Comparison of ENCODE assay signal across 30 cellular contexts in genomic region chr5:34659168-34659567, GRCh38. TPM values are rescaled to one million over a fixed set of nuclear protein-coding genes. Genes with fewer than 3 reads are reported as not detected.
DNase-seq lines count a peak whose midpoint lies in the region; ATAC-seq, FAIRE-seq and TF ChIP-seq lines count a peak whose summit lies in the region.
"Had no signal": no experiment of that assay in that cellular context is flagged by ENCODE, and none has a peak within 500 bp of the region (broad histone marks: within the 10 kb centered on the region; RNA-seq: fewer than 3 reads in every experiment).

No MANE protein-coding gene starts in this region.

- H3K79me2 ChIP-seq in PC-9 (ENCODE audit: low read depth) (peaks cover 77% of the 10 kb centered on the region), HepG2 (ENCODE audit: insufficient read depth, low read length) (peaks cover 17% of the 10 kb centered on the region)

- FAIRE-seq in HepG2 (lab: Jason Lieb, UNC), result no peak
- FAIRE-seq: GM18507, GM19239, H54 had no signal

- CTCF ChIA-PET in AG04449 (lab: Yijun Ruan, JAX) (interaction anchor here (0.8 to 5.1 kb wide), 3 partner anchors 76 to 239 kb away, joined by 3 to 21 read pairs (median 5); no protein-coding TSS in a partner anchor), PC-9 (lab: Charles Lee) (no interaction called here), HepG2 (lab: Yijun Ruan, JAX; ENCODE audit: low intra/inter-chr PET ratio, low total read pairs) (no interaction called here)

- no peak for TF ChIP-seq EP300 in esophagus muscularis mucosa (IDR thresholded peaks at IDR 0.05)
- no peak for TF ChIP-seq EP300 in HepG2 (IDR thresholded peaks at IDR 0.05; ENCODE audit: low read depth in 2 of 2, low read length in 2 of 2)
- TF ChIP-seq EP300 in HepG2 (CRISPR knock-in tag; IDR thresholded peaks at IDR 0.05; ENCODE audit: borderline replicate concordance), result no peak

- 95% methylated on average over 3 of the region's 3 CpGs for WGBS in esophagus muscularis mucosa
- WGBS in HepG2 (ENCODE audit: low lambda C conversion rate), result 98% methylated on average over 3 of the region's 3 CpGs

- BruUV-seq in PC-9 (replicated peaks; lab: Mats Ljungman, UMichigan) (no TSS peak), HepG2 (replicated peaks; lab: Mats Ljungman, UMichigan) (no TSS peak)

- H3K27me3 ChIP-seq in PC-9 (ENCODE audit: insufficient read depth, low read depth) (no peaks in the 10 kb centered on the region), esophagus muscularis mucosa (no peaks in the 10 kb centered on the region), HepG2 (ENCODE audit: control insufficient read depth in 1 of 2, insufficient read depth in 2 of 2, low read length in 2 of 2) (peaks cover 0 to 1% of the 10 kb centered on the region in 2 experiments; a peak in 2 of 5 replicates)
- H3K27me3 ChIP-seq: adrenal gland, body of pancreas, neural progenitor cell, SJCRH30 had no signal

- H4K20me1 ChIP-seq in PC-9 (ENCODE audit: insufficient read depth) (peaks cover 46% of the 10 kb centered on the region), HepG2 (ENCODE audit: insufficient read depth, low read length) (no peaks in the 10 kb centered on the region)

- no peaks in the 10 kb centered on the region for H3K27me3 Mint-ChIP-seq in osteocyte (ENCODE audit: unreplicated experiment)

- in situ Hi-C loops in HepG2 (cut with HindIII; ENCODE audit: extremely low pct_ligation_motif_present, low pct_unique_long_range_greater_than_20kb), result loop anchor here (10.0 kb wide), 1 partner anchor 174 kb away; no protein-coding TSS in a partner anchor

- H3K9ac ChIP-seq in HepG2 (ENCODE audit: insufficient read depth, low read depth, low read length), result no peak overlapping the region
- H3K9ac ChIP-seq: neural progenitor cell had no signal

- H2AFZ ChIP-seq in PC-9 (no peak overlapping the region), HepG2 (ENCODE audit: low read length) (no peak overlapping the region)
- H2AFZ ChIP-seq: neural progenitor cell had no signal

- intact Hi-C loops in PC-9 (cut with micrococcal nuclease; ENCODE audit: unreplicated experiment) (loop anchor here (5.0 kb wide), 2 partner anchors 143 to 163 kb away; no protein-coding TSS in a partner anchor), esophagus muscularis mucosa (cut with DNase I) (loop anchor here (5.0 kb wide), 3 partner anchors 137 to 253 kb away; no protein-coding TSS in a partner anchor), cardiac septum (cut with DNase I) (loop anchor here (5.0 to 10.0 kb wide), 4 partner anchors 94 to 178 kb away; partner anchors contain the start of gene TTC23L), HepG2 (cut with micrococcal nuclease; ENCODE audit: unreplicated experiment) (loop anchor here (5.0 kb wide), 2 partner anchors 98 to 258 kb away; partner anchors contain the start of genes BRIX1 and RAD1)

- H3K4me3 ChIP-seq in AG04449 (ENCODE audit: low read depth, low read length) (peak overlapping the region; percentile 19; the same call in 1 of the 2 replicates), PC-9 (peak overlapping the region; percentile 82), esophagus muscularis mucosa (no peak overlapping the region), HepG2 (replicated peaks in 1 of 3; ENCODE audit: insufficient read depth in 1 of 3, low read depth in 2 of 3, low read length in 3 of 3) (no peak overlapping the region)
- H3K4me3 ChIP-seq: adrenal gland, body of pancreas, neural progenitor cell, SJCRH30 had no signal

- DNase-seq in AG04449 (ENCODE audit: low read depth, low spot score) (no peak), PC-9 (no peak), esophagus muscularis mucosa (ENCODE audit: extremely low spot score) (peak; percentile 50), osteocyte (ENCODE audit: extremely low spot score, unreplicated experiment) (no peak), glomerular visceral epithelial cell (ENCODE audit: extremely low spot score) (no peak), cardiac septum (ENCODE audit: low spot score) (no peak), HepG2 (ENCODE audit: low spot score) (no peak)
- DNase-seq: activated CD4-positive, alpha-beta T cell treated with anti-CD3 and anti-CD28 coated beads, Interleukin-2, amount 50 U/mL, for 1 hour; activated CD4-positive, CD25-positive, alpha-beta regulatory T cell; activated naive CD4-positive, alpha-beta T cell treated with Interleukin-2 at 50 U/mL for 16 hours; activated T-cell treated with anti-CD3 and anti-CD28 coated beads, Interleukin-2, amount 50 U/mL, for 72 hours; adrenal gland; BE2C; body of pancreas; CD8-positive, alpha-beta memory T cell; DMS 273 treated with DMSO at 0.1 percent for 48 hours; mammary epithelial cell; NCI-H1694; NCI-H446 treated with DMSO at 0.1 percent for 48 hours; NCI-H82; right cardiac atrium; SJCRH30; stimulated activated CD8-positive, alpha-beta memory T cell treated with anti-CD3 and anti-CD28 coated beads, Interleukin-4, amount 100 ng/mL, for 48 hours; stimulated activated naive CD8-positive, alpha-beta T cell treated with anti-CD3 and anti-CD28 coated beads, Interleukin-15, amount 100 ng/mL, for 72 hours; T-helper 1 cell had no signal

- H3K9me3 ChIP-seq in PC-9 (ENCODE audit: insufficient read depth, low read depth) (no peaks in the 10 kb centered on the region; the same call in 1 of the 2 replicates), esophagus muscularis mucosa (no peaks in the 10 kb centered on the region), HepG2 (ENCODE audit: low read length) (no peaks in the 10 kb centered on the region)
- H3K9me3 ChIP-seq: adrenal gland, BE2C, body of pancreas, SJCRH30 had no signal

- no peaks in the 10 kb centered on the region for H3K9me3 Mint-ChIP-seq in osteocyte (ENCODE audit: unreplicated experiment)
- H3K9me3 Mint-ChIP-seq: activated T-cell treated with anti-CD3 and anti-CD28 coated beads, Interleukin-2, amount 50 U/mL, for 72 hours; stimulated activated naive CD8-positive, alpha-beta T cell treated with anti-CD3 and anti-CD28 coated beads, Interleukin-15, amount 100 ng/mL, for 72 hours had no signal

- peaks cover 11% of the 10 kb centered on the region for H3K36me3 Mint-ChIP-seq in osteocyte (ENCODE audit: unreplicated experiment)

- H3K4me1 ChIP-seq in PC-9 (replicated peaks; ENCODE audit: insufficient read depth) (peaks cover 48% of the 10 kb centered on the region), esophagus muscularis mucosa (peaks cover 16 to 30% (median 26%) of the 10 kb centered on the region in 4 donors), HepG2 (ENCODE audit: insufficient read depth, low read length) (peaks cover 25% of the 10 kb centered on the region)
- H3K4me1 ChIP-seq: BE2C had no signal

- H3K36me3 ChIP-seq in PC-9 (ENCODE audit: low read depth) (peaks cover 56% of the 10 kb centered on the region), esophagus muscularis mucosa (peaks cover 0 to 3% (median 0%) of the 10 kb centered on the region in 4 donors), HepG2 (replicated peaks in 1 of 2; ENCODE audit: control insufficient read depth in 1 of 2, insufficient read depth in 2 of 2, low read length in 2 of 2) (no peaks in the 10 kb centered on the region)
- H3K36me3 ChIP-seq: adrenal gland, BE2C, neural progenitor cell had no signal

- TF ChIP-seq RAD21 in HepG2 (CRISPR knock-in tag; IDR thresholded peaks at IDR 0.05), result no peak

- H3K4me1 Mint-ChIP-seq in osteocyte (ENCODE audit: unreplicated experiment), result peaks cover 35% of the 10 kb centered on the region

- peaks cover 46% of the 10 kb centered on the region; the same call in 1 of the 2 replicates for H3F3A ChIP-seq in PC-9 (ENCODE audit: insufficient read depth, low read depth)

- TF ChIP-seq POLR2A in esophagus muscularis mucosa (IDR thresholded peaks at IDR 0.05; ENCODE audit: low read depth) (no peak), HepG2 (IDR thresholded peaks at IDR 0.05; ENCODE audit: insufficient read depth in 1 of 2, low read depth in 2 of 2, low read length in 2 of 2) (no peak)

- peak overlapping the region; percentile 94 for H3K4me2 ChIP-seq in PC-9
- H3K4me2 ChIP-seq in HepG2 (ENCODE audit: low read depth, low read length), result no peak overlapping the region
- H3K4me2 ChIP-seq: neural progenitor cell had no signal

- TF ChIP-seq CTCF in AG04449 (IDR thresholded peaks at IDR 0.05; ENCODE audit: insufficient read depth, low read length, missing control alignments) (no peak), PC-9 (conservative IDR thresholded peaks at IDR 0.05) (no peak), esophagus muscularis mucosa (IDR thresholded peaks at IDR 0.05) (no peak), osteocyte (IDR thresholded peaks at IDR 0.05) (no peak), HepG2 (CRISPR knock-in tag; IDR thresholded peaks at IDR 0.05) (no peak)

- ATAC-seq in HG02610 (IDR thresholded peaks at IDR 0.05; ENCODE audit: unreplicated experiment) (no peak), HepG2 (no peak)
- ATAC-seq: activated T-cell treated with anti-CD3 and anti-CD28 coated beads, Interleukin-2, amount 50 U/mL, for 72 hours; body of pancreas; right cardiac atrium; stimulated activated naive CD8-positive, alpha-beta T cell treated with anti-CD3 and anti-CD28 coated beads, Interleukin-15, amount 100 ng/mL, for 72 hours had no signal

- H3K4me3 Mint-ChIP-seq in osteocyte (ENCODE audit: unreplicated experiment), result peak overlapping the region; percentile 58
- H3K4me3 Mint-ChIP-seq: activated T-cell treated with anti-CD3 and anti-CD28 coated beads, Interleukin-2, amount 50 U/mL, for 72 hours; stimulated activated naive CD8-positive, alpha-beta T cell treated with anti-CD3 and anti-CD28 coated beads, Interleukin-15, amount 100 ng/mL, for 72 hours had no signal

- H3K27ac ChIP-seq in PC-9 (no peak overlapping the region), esophagus muscularis mucosa (replicated peaks in 1 of 4) (no peak overlapping the region), HepG2 (ENCODE audit: extremely low read length, insufficient read depth, low read length) (no peak overlapping the region)
- H3K27ac ChIP-seq: adrenal gland, body of pancreas, neural progenitor cell, SJCRH30 had no signal

- H3K9me2 ChIP-seq in PC-9 (ENCODE audit: insufficient read depth), result no peaks in the 10 kb centered on the region

- POLR2A ChIA-PET in AG04449 (lab: Yijun Ruan, JAX) (interaction anchor here (0.6 kb wide), 1 partner anchor 28 kb away, joined by 3 read pairs; no protein-coding TSS in a partner anchor), PC-9 (lab: Charles Lee; ENCODE audit: unreplicated experiment) (interaction anchor here (0.8 kb wide), 1 partner anchor 256 kb away, joined by 3 read pairs; no protein-coding TSS in a partner anchor), HepG2 (lab: Yijun Ruan, JAX) (no interaction called here)

- no peak overlapping the region for H3K27ac Mint-ChIP-seq in osteocyte (ENCODE audit: unreplicated experiment)
- H3K27ac Mint-ChIP-seq: activated T-cell treated with anti-CD3 and anti-CD28 coated beads, Interleukin-2, amount 50 U/mL, for 72 hours; CD8-positive, alpha-beta memory T cell; neural progenitor cell; stimulated activated naive CD8-positive, alpha-beta T cell treated with anti-CD3 and anti-CD28 coated beads, Interleukin-15, amount 100 ng/mL, for 72 hours had no signal

RNA-seq across cellular contexts. Expression of gene RAI14, which starts 3.0 kb away (rescaled TPM):
- total RNA-seq in PC-9 (2021), result 133 and 145 TPM in 2 replicates
- total RNA-seq in esophagus muscularis mucosa, result 10 to 100 TPM; 57.3 to 76.4 (median 68.1) TPM
- total RNA-seq in osteocyte, result 130 and 138 TPM in 2 replicates
- 17.5 TPM for total RNA-seq in cardiac septum
- 18.2 and 26.6 TPM in 2 replicates for total RNA-seq in HepG2 (2016; rRNA removed; fragmentation: Illumina TruSeq; extraction: Trizol)
- 2.0 and 2.7 TPM in 2 replicates for total RNA-seq in HepG2 (2016; cell fraction: cytosol; rRNA removed; fragmentation: Illumina TruSeq; extraction: Trizol; ENCODE audit: low read depth)
- total RNA-seq in HepG2 (2016; cell fraction: insoluble cytoplasmic fraction; rRNA removed; fragmentation: Illumina TruSeq; extraction: Trizol), result 18.6 and 25.3 TPM in 2 replicates
- 10.1 and 10.7 TPM in 2 replicates for total RNA-seq in HepG2 (2016; cell fraction: membrane; rRNA removed; fragmentation: Illumina TruSeq; extraction: Trizol)
- total RNA-seq in HepG2 (2016; cell fraction: nucleus; rRNA removed; fragmentation: Illumina TruSeq; extraction: Trizol), result 12.7 and 16.1 TPM in 2 replicates
- polyA plus RNA-seq in HepG2 (2011; rRNA removed), result 12.3 and 12.6 TPM in 2 replicates
- polyA plus RNA-seq in HepG2 (2011; cell fraction: cytosol; rRNA removed), result 8.2 and 17.6 TPM in 2 replicates
- 9.7 and 9.9 TPM in 2 replicates for polyA plus RNA-seq in HepG2 (2011; cell fraction: nucleus; rRNA removed)
- polyA plus RNA-seq in HepG2 (2012), result 9.8 and 13.8 TPM in 2 replicates
- 2.3 and 2.9 TPM in 2 replicates for polyA plus RNA-seq in HepG2 (2016; cell fraction: cytosol; fragmentation: Illumina TruSeq; extraction: Trizol; ENCODE audit: low read depth)
- polyA plus RNA-seq in HepG2 (2016; cell fraction: insoluble cytoplasmic fraction; fragmentation: Illumina TruSeq; extraction: Trizol; ENCODE audit: low read depth), result 21.5 and 21.9 TPM in 2 replicates
- 4.3 and 5.3 TPM in 2 replicates for polyA plus RNA-seq in HepG2 (2016; cell fraction: membrane; fragmentation: Illumina TruSeq; extraction: Trizol; ENCODE audit: low read depth)
- 12.4 and 16.3 TPM in 2 replicates for polyA plus RNA-seq in HepG2 (2016; cell fraction: nucleus; fragmentation: Illumina TruSeq; extraction: Trizol; ENCODE audit: insufficient read depth, low read depth)
- polyA minus RNA-seq in HepG2 (2011; rRNA and poly(A)+ RNA removed; ENCODE audit: low replicate concordance), result 23.8 and 42.0 TPM in 2 replicates
- 5.7 and 14.3 TPM in 2 replicates for polyA minus RNA-seq in HepG2 (2011; cell fraction: cytosol; rRNA and poly(A)+ RNA removed)
- polyA minus RNA-seq in HepG2 (2011; cell fraction: nucleus; rRNA and poly(A)+ RNA removed), result 13.2 and 14.3 TPM in 2 replicates

Comparison
In these comparisons a context has a peak if more than half of its experiments do, and no peak if none do; other contexts are left out.
1. H3K4me3 ChIP-seq: peak in AG04449 (single experiment) and PC-9 (single experiment); none in esophagus muscularis mucosa (0 of 4) and HepG2 (0 of 3).